6 cellular contexts compared by ENCODE assay signal in the genomic region with DNA sequence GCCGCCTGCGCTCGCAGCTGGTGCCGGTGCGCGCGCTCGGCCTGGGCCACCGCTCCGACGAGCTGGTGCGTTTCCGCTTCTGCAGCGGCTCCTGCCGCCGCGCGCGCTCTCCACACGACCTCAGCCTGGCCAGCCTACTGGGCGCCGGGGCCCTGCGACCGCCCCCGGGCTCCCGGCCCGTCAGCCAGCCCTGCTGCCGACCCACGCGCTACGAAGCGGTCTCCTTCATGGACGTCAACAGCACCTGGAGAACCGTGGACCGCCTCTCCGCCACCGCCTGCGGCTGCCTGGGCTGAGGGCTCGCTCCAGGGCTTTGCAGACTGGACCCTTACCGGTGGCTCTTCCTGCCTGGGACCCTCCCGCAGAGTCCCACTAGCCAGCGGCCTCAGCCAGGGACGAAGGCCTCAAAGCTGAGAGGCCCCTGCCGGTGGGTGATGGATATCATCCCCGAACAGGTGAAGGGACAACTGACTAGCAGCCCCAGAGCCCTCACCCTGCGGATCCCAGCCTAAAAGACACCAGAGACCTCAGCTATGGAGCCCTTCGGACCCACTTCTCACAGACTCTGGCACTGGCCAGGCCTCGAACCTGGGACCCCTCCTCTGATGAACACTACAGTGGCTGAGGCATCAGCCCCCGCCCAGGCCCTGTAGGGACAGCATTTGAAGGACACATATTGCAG. TPM values are rescaled to one million over a fixed set of nuclear protein-coding genes. Genes with fewer than 3 reads are reported as not detected.
DNase-seq lines count a peak whose midpoint lies in the region; ATAC-seq and TF ChIP-seq lines count a peak whose summit lies in the region.

No MANE protein-coding gene starts in this region.

- no peak overlapping the region for H3K27ac Mint-ChIP-seq in activated naive CD8-positive, alpha-beta T cell treated with anti-CD3 and anti-CD28 coated beads for 36 hours

- H3K9me3 ChIP-seq in lower lobe of right lung: no peaks in the 10 kb centered on the region

- H3K4me3 ChIP-seq in lower lobe of right lung: peak overlapping the region; percentile 47

- intact Hi-C loops in lower lobe of right lung (cut with DNase I): no loop called here

- TF ChIP-seq CTCF in lower lobe of right lung (IDR thresholded peaks at IDR 0.05): no peak

- peak in 1 of 2 donors; percentile 7 for ATAC-seq in lower lobe of right lung
- ATAC-seq in GM19035 (IDR thresholded peaks at IDR 0.05; ENCODE audit: unreplicated experiment): no peak

- H3K36me3 Mint-ChIP-seq in activated naive CD8-positive, alpha-beta T cell treated with anti-CD3 and anti-CD28 coated beads for 36 hours: peaks cover 6% of the 10 kb centered on the region

- peak; percentile 69 for DNase-seq in HK-2 (ENCODE audit: unreplicated experiment)
- DNase-seq in activated naive CD8-positive, alpha-beta T cell treated with anti-CD3 and anti-CD28 coated beads for 36 hours: peak; percentile 49
- DNase-seq in lower lobe of right lung: peak; percentile 63
- no peak for DNase-seq in OCI-M1 (lab: John Stamatoyannopoulos, UW)
- no peak for DNase-seq in AG08395 (ENCODE audit: low spot score)

- H3K4me3 Mint-ChIP-seq in activated naive CD8-positive, alpha-beta T cell treated with anti-CD3 and anti-CD28 coated beads for 36 hours: peak overlapping the region; percentile 70

- H3K27ac ChIP-seq in lower lobe of right lung: no peak overlapping the region

- peaks cover 21% of the 10 kb centered on the region for H3K27me3 ChIP-seq in lower lobe of right lung (ENCODE audit: low read depth)

- H3K36me3 ChIP-seq in lower lobe of right lung: no peaks in the 10 kb centered on the region

- peaks cover 35% of the 10 kb centered on the region for H3K4me1 ChIP-seq in lower lobe of right lung

- H3K4me1 Mint-ChIP-seq in activated naive CD8-positive, alpha-beta T cell treated with anti-CD3 and anti-CD28 coated beads for 36 hours: peaks cover 15% of the 10 kb centered on the region

- H3K27me3 Mint-ChIP-seq in activated naive CD8-positive, alpha-beta T cell treated with anti-CD3 and anti-CD28 coated beads for 36 hours: peaks cover 35% of the 10 kb centered on the region

- no peaks in the 10 kb centered on the region for H3K9me3 Mint-ChIP-seq in activated naive CD8-positive, alpha-beta T cell treated with anti-CD3 and anti-CD28 coated beads for 36 hours

RNA-seq across cellular contexts. Expression of gene ARTN, which starts 3.0 kb away (rescaled TPM):
- under 1 TPM; 0.16 to 0.43 TPM for total RNA-seq in activated naive CD8-positive, alpha-beta T cell treated with anti-CD3 and anti-CD28 coated beads for 36 hours
- 0.27 TPM for total RNA-seq in lower lobe of right lung

RNA-seq across cellular contexts. Expression of gene IPO13, which starts 10.1 kb away (rescaled TPM):
- 10 to 100 TPM; 15.8 to 16.9 TPM for total RNA-seq in activated naive CD8-positive, alpha-beta T cell treated with anti-CD3 and anti-CD28 coated beads for 36 hours
- total RNA-seq in lower lobe of right lung: 28.2 TPM

RNA-seq across cellular contexts. Expression of gene DPH2, which starts 33.2 kb away (rescaled TPM):
- 10 to 100 TPM; 65.2 to 66.7 TPM for total RNA-seq in activated naive CD8-positive, alpha-beta T cell treated with anti-CD3 and anti-CD28 coated beads for 36 hours
- 15.0 TPM for total RNA-seq in lower lobe of right lung

RNA-seq across cellular contexts. Expression of gene ATP6V0B, which starts 38.1 kb away (rescaled TPM):
- 100 to 1,000 TPM; 116 to 122 TPM for total RNA-seq in activated naive CD8-positive, alpha-beta T cell treated with anti-CD3 and anti-CD28 coated beads for 36 hours
- total RNA-seq in lower lobe of right lung: 205 TPM

RNA-seq across cellular contexts. Expression of gene B4GALT2, which starts 42.4 kb away (rescaled TPM):
- 10 to 100 TPM; 38.5 to 41.6 TPM for total RNA-seq in activated naive CD8-positive, alpha-beta T cell treated with anti-CD3 and anti-CD28 coated beads for 36 hours
- total RNA-seq in lower lobe of right lung: 17.3 TPM

Comparison
In these comparisons a context has a peak if more than half of its experiments do, and no peak if none do; other contexts are left out.
1. DNase-seq: peak in HK-2 (single experiment), activated naive CD8-positive, alpha-beta T cell treated with anti-CD3 and anti-CD28 coated beads for 36 hours (single experiment) and lower lobe of right lung (single experiment); none in OCI-M1 (single experiment) and AG08395 (single experiment).